In the genomic region with DNA sequence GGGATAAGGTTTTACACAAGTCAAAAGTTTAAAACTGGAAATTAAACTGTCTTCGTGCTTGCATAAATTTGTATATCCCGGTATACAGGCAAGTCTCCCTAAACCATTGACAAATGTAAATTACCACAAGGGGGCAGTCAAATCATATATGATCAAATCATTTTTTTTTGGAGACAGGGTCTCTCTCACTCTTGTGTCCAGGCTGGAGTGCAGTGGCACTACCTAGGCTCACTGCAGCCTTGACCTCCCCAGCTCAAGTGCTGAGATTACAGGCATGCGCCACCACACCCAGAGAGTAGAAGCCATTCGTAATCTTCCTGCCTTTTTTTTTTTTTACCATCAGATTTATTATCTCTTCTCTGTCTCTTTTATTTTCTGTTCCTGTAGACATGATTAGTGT, we compare ENCODE assay signal across 8 cellular contexts. TPM values are rescaled to one million over a fixed set of nuclear protein-coding genes. Genes with fewer than 3 reads are reported as not detected.
DNase-seq lines count a peak whose midpoint lies in the region; ATAC-seq, FAIRE-seq and TF ChIP-seq lines count a peak whose summit lies in the region.

No MANE protein-coding gene starts in this region.

- peaks cover 2% of the 10 kb centered on the region for H3K36me3 Mint-ChIP-seq in chondrocyte (ENCODE audit: low read depth)

- H3K4me3 ChIP-seq in lung = no peak overlapping the region

- WGBS in lung, 2 donors = 58 to 65% methylated on average over 4 of the region's 4 CpGs

- H3K9me3 Mint-ChIP-seq in chondrocyte (ENCODE audit: low read depth) = no peaks in the 10 kb centered on the region

- TF ChIP-seq POLR2A in GM12892 (IDR thresholded peaks at IDR 0.05; ENCODE audit: low read depth, low read length) = no peak

- H3K4me1 ChIP-seq in lung (ENCODE audit: control insufficient read depth in 2 of 2, insufficient read depth in 2 of 2, low read length in 2 of 2) = peaks cover 0 to 1% of the 10 kb centered on the region in 2 donors

- FAIRE-seq in GM12892 (lab: Jason Lieb, UNC) = peak; percentile 33

- H3K4me3 Mint-ChIP-seq in chondrocyte (ENCODE audit: unreplicated experiment) = no peak overlapping the region

- no peaks in the 10 kb centered on the region for H3K4me1 Mint-ChIP-seq in chondrocyte (ENCODE audit: low read depth)

- no peak overlapping the region for H3K27ac Mint-ChIP-seq in chondrocyte (ENCODE audit: unreplicated experiment)

- no peaks in the 10 kb centered on the region for H3K36me3 ChIP-seq in lung (ENCODE audit: control insufficient read depth in 2 of 2, insufficient read depth in 2 of 2, low read length in 2 of 2)

- no peaks in the 10 kb centered on the region for H3K27me3 ChIP-seq in lung (ENCODE audit: control insufficient read depth, insufficient read depth)

- ATAC-seq in lung (ENCODE audit: insufficient read depth, low FRiP score) (no peak), GM18907 (IDR thresholded peaks at IDR 0.05; ENCODE audit: unreplicated experiment) (no peak), GM18517 (IDR thresholded peaks at IDR 0.05; ENCODE audit: unreplicated experiment) (no peak)

- TF ChIP-seq CTCF in chondrocyte (IDR thresholded peaks at IDR 0.05) (peak; percentile 84), lung (IDR thresholded peaks at IDR 0.05; ENCODE audit: control extremely low read depth, extremely low read depth) (peak; percentile 40)

- no peaks in the 10 kb centered on the region for H3K27me3 Mint-ChIP-seq in chondrocyte (ENCODE audit: low read depth)

- H3K9me3 ChIP-seq in lung (ENCODE audit: control insufficient read depth in 2 of 2, insufficient read depth in 1 of 2, low read length in 1 of 2) = no peaks in the 10 kb centered on the region

- no peak overlapping the region for H3K27ac ChIP-seq in lung (ENCODE audit: low read depth in 1 of 2, low read length in 1 of 2)

- DNase-seq in Ammon's horn (ENCODE audit: low spot score) (peak; percentile 35), GM12892 (ENCODE audit: insufficient read length) (no peak), NOMO-1 treated with DMSO at 0.1 percent for 48 hours (lab: John Stamatoyannopoulos, UW; ENCODE audit: unreplicated experiment) (peak; percentile 39), chondrocyte (ENCODE audit: low spot score) (no peak), lung (ENCODE audit: low spot score) (no peak), activated gamma-delta T cell (lab: John Stamatoyannopoulos, UW) (no peak)

RNA-seq across cellular contexts. Expression of gene TOP2A, which starts 18.5 kb away (rescaled TPM):
- 89.2 TPM for polyA plus RNA-seq in GM12892 (2012; ENCODE audit: missing spikeins)
- total RNA-seq in chondrocyte = 24.6 to 28.2 TPM (median 27.8 TPM) in 3 replicates
- total RNA-seq in lung = 10 to 100 TPM in 1 of 2 donors, 1 to 10 TPM in 1; 5.9 to 21.6 TPM
- 10 to 100 TPM in 1 of 2 donors, 1 to 10 TPM in 1; 2.6 to 13.4 TPM for polyA plus RNA-seq in lung

RNA-seq across cellular contexts. Expression of gene GJD3, which starts 34.6 kb away (rescaled TPM):
- polyA plus RNA-seq in GM12892 (2012; ENCODE audit: missing spikeins) = not detected
- total RNA-seq in chondrocyte (0.32 to 0.41 TPM in 2 of 3 replicates, not detected in the other), lung (1 to 10 TPM in 1 of 2 donors, not detected in 1; 3.6 TPM)
- 1 to 10 TPM in 1 of 2 donors, under 1 TPM in 1; 0.53 to 1.4 TPM for polyA plus RNA-seq in lung

RNA-seq across cellular contexts. Expression of gene IGFBP4, which starts 44.1 kb away (rescaled TPM):
- polyA plus RNA-seq in GM12892 (2012; ENCODE audit: missing spikeins) = 3.6 TPM
- total RNA-seq in chondrocyte (351 to 496 TPM (median 486 TPM) in 3 replicates), lung (100 to 1,000 TPM; 205 to 565 TPM)
- 100 to 1,000 TPM; 197 to 225 TPM for polyA plus RNA-seq in lung

Comparison
In these comparisons a context has a peak if more than half of its experiments do, and no peak if none do; other contexts are left out.
1. DNase-seq: peak in Ammon's horn (single experiment) and NOMO-1 treated with DMSO at 0.1 percent for 48 hours (single experiment); none in GM12892 (single experiment), chondrocyte (single experiment), lung (single experiment) and activated gamma-delta T cell (single experiment).